28 cellular contexts compared by ENCODE assay signal in genomic region chr3:155667988-155668387, GRCh38.
"Had no signal": no experiment of that assay in that cellular context is flagged by ENCODE, and none has a peak within 500 bp of the region (broad histone marks: within the 10 kb centered on the region; RNA-seq: fewer than 3 reads in every experiment).

No MANE protein-coding gene starts in this region.

- H3K27ac ChIP-seq: neutrophil, parathyroid adenoma, psoas muscle, skin epidermis, spleen, suprapubic skin, testis, tibial artery, transverse colon, upper lobe of right lung, uterus had no signal

- H3K9ac ChIP-seq: parathyroid adenoma had no signal

- H3K79me2 ChIP-seq: parathyroid adenoma had no signal

- H3K4me1 ChIP-seq: psoas muscle, spleen, uterus had no signal

- H2AFZ ChIP-seq: parathyroid adenoma had no signal

- H3K9me3 ChIP-seq: neutrophil, psoas muscle, spleen, suprapubic skin, testis, tibial artery, transverse colon, upper lobe of right lung, uterus had no signal

- H3K27me3 ChIP-seq: neutrophil, spleen, suprapubic skin, testis, tibial artery, transverse colon, upper lobe of right lung, uterus had no signal

- H3K4me3 ChIP-seq: psoas muscle, skin epidermis, smooth muscle cell, spleen, suprapubic skin, testis, tibial artery, transverse colon, upper lobe of right lung, uterus had no signal

- DNase-seq: naive thymus-derived CD8-positive, alpha-beta T cell; nephron progenitor cell; nucleus accumbens; posterior cingulate gyrus; psoas muscle; spleen; stimulated activated CD4-positive, alpha-beta T cell treated with anti-CD3 and anti-CD28 coated beads, Interleukin-12 subunit alpha, Interleukin-12 subunit beta, amount 100 ng/mL, for 4 hours; stimulated activated CD4-positive, alpha-beta T cell treated with anti-CD3 and anti-CD28 coated beads, Interleukin-1b, Interleukin-23, amount 100 ng/mL, for 48 hours; stimulated activated CD4-positive, alpha-beta T cell treated with anti-CD3 and anti-CD28 coated beads, Interleukin-4, amount 100 ng/mL, for 1 hour; stimulated activated CD4-positive, alpha-beta T cell treated with anti-CD3 and anti-CD28 coated beads, Interleukin-4, amount 100 ng/mL, for 4 hours; stimulated activated CD8-positive, alpha-beta memory T cell treated with anti-CD3 and anti-CD28 coated beads, Interleukin-4, amount 100 ng/mL, for 48 hours; stimulated activated naive CD4-positive, alpha-beta T cell; stimulated activated naive CD8-positive, alpha-beta T cell treated with anti-CD3 and anti-CD28 coated beads, Interleukin-15, amount 100 ng/mL, for 72 hours; stimulated activated naive CD8-positive, alpha-beta T cell treated with anti-CD3 and anti-CD28 coated beads, Interleukin-15, Interleukin-2, amounts not matched to agents 100 U/mL and 50 U/mL, for 24 hours; substantia nigra; testis; tibial artery; transverse colon; upper lobe of right lung; uterus had no signal

- H3K4me2 ChIP-seq: smooth muscle cell had no signal

- H3K36me3 ChIP-seq: neutrophil, spleen, suprapubic skin, tibial artery, transverse colon, upper lobe of right lung, uterus had no signal

- ATAC-seq: naive thymus-derived CD8-positive, alpha-beta T cell; natural killer cell treated with Interleukin-12 subunit alpha and Interleukin-12 subunit beta and Interleukin-15 and Interleukin-18, amount 100 ng/mL, for 72 hours; psoas muscle; sciatic nerve; stimulated activated memory B cell treated with anti-CD40 and anti-IgM and Interleukin-4, amounts not matched to agents 10 μg/mL and 1 μg/mL and 100 μg/mL, for 72 hours; stimulated activated naive CD8-positive, alpha-beta T cell treated with anti-CD3 and anti-CD28 coated beads, Interleukin-15, amount 100 ng/mL, for 72 hours; stimulated activated naive CD8-positive, alpha-beta T cell treated with anti-CD3 and anti-CD28 coated beads, Interleukin-15, Interleukin-2, amounts not matched to agents 100 U/mL and 50 U/mL, for 24 hours; upper lobe of right lung had no signal
